ENCODE assay signal across 13 cellular contexts in genomic region chr5:96065577-96066385, GRCh38.
DNase-seq lines count a peak whose midpoint lies in the region; ATAC-seq and TF ChIP-seq lines count a peak whose summit lies in the region.
"Had no signal": no experiment of that assay in that cellular context is flagged by ENCODE, and none has a peak within 500 bp of the region (broad histone marks: within the 10 kb centered on the region; RNA-seq: fewer than 3 reads in every experiment).

No MANE protein-coding gene starts in this region.

- H3K27me3 ChIP-seq in esophagus (ENCODE audit: control insufficient read depth in 1 of 2, insufficient read depth in 2 of 2, low read length in 2 of 2), result no peaks in the 10 kb centered on the region
- H3K27me3 ChIP-seq: BLaER1 had no signal

- DNase-seq in activated naive CD4-positive, alpha-beta T cell treated with anti-CD3 and anti-CD28 coated beads, Interleukin-2, amount 10 ng/mL, durations not matched to agents 7 days and 5 days, result no peak
- DNase-seq in NAMALWA (ENCODE audit: low spot score) (no peak), putamen (ENCODE audit: low spot score) (no peak), left ventricle myocardium superior (no peak)
- DNase-seq: effector CD4-positive, alpha-beta T cell; HCEC 1CT; naive thymus-derived CD8-positive, alpha-beta T cell had no signal

- CTCF ChIA-PET in activated naive CD4-positive, alpha-beta T cell treated with anti-CD3 and anti-CD28 coated beads, Interleukin-2, amount 10 ng/mL, durations not matched to agents 7 days and 5 days (lab: Charles Lee), result interaction anchor here (0.7 to 2.0 kb wide), 3 partner anchors 10 to 203 kb away, joined by 3 to 6 read pairs (median 3); no protein-coding TSS in a partner anchor

- H3K27ac ChIP-seq in esophagus (ENCODE audit: low read depth in 2 of 2, low read length in 1 of 2), result peak overlapping the region; percentile 72 to 79
- H3K27ac ChIP-seq: BLaER1 had no signal

- intact Hi-C loops in left ventricle myocardium superior (cut with micrococcal nuclease), result no loop called here

- no peak overlapping the region for H3K4me3 Mint-ChIP-seq in activated naive CD4-positive, alpha-beta T cell treated with anti-CD3 and anti-CD28 coated beads, Interleukin-2, amount 50 U/mL, for 24 hours
- H3K4me3 Mint-ChIP-seq in activated naive CD4-positive, alpha-beta T cell treated with anti-CD3 and anti-CD28 coated beads, Interleukin-2, amount 10 ng/mL, durations not matched to agents 7 days and 5 days, result no peak overlapping the region
- H3K4me3 Mint-ChIP-seq in stimulated activated naive CD8-positive, alpha-beta T cell treated with anti-CD3 and anti-CD28 coated beads, Interleukin-15, Interleukin-2, amounts not matched to agents 100 ng/mL and 50 ng/mL, for 24 hours, result peak overlapping the region; percentile 2
- H3K4me3 Mint-ChIP-seq: naive thymus-derived CD8-positive, alpha-beta T cell; stimulated activated memory B cell treated with anti-CD40 and anti-IgM and Interleukin-4, amounts not matched to agents 10 μg/mL and 1 μg/mL and 100 μg/mL, for 72 hours had no signal

- H3K36me3 Mint-ChIP-seq in activated naive CD4-positive, alpha-beta T cell treated with anti-CD3 and anti-CD28 coated beads, Interleukin-2, amount 50 U/mL, for 24 hours, result no peaks in the 10 kb centered on the region
- no peaks in the 10 kb centered on the region for H3K36me3 Mint-ChIP-seq in activated naive CD4-positive, alpha-beta T cell treated with anti-CD3 and anti-CD28 coated beads, Interleukin-2, amount 10 ng/mL, durations not matched to agents 7 days and 5 days
- H3K36me3 Mint-ChIP-seq in stimulated activated naive CD8-positive, alpha-beta T cell treated with anti-CD3 and anti-CD28 coated beads, Interleukin-15, Interleukin-2, amounts not matched to agents 100 ng/mL and 50 ng/mL, for 24 hours (ENCODE audit: low read depth), result no peaks in the 10 kb centered on the region
- H3K36me3 Mint-ChIP-seq: naive thymus-derived CD8-positive, alpha-beta T cell; stimulated activated memory B cell treated with anti-CD40 and anti-IgM and Interleukin-4, amounts not matched to agents 10 μg/mL and 1 μg/mL and 100 μg/mL, for 72 hours had no signal

- peaks cover 15% of the 10 kb centered on the region for H3K4me1 Mint-ChIP-seq in activated naive CD4-positive, alpha-beta T cell treated with anti-CD3 and anti-CD28 coated beads, Interleukin-2, amount 50 U/mL, for 24 hours
- no peaks in the 10 kb centered on the region for H3K4me1 Mint-ChIP-seq in activated naive CD4-positive, alpha-beta T cell treated with anti-CD3 and anti-CD28 coated beads, Interleukin-2, amount 10 ng/mL, durations not matched to agents 7 days and 5 days
- H3K4me1 Mint-ChIP-seq in stimulated activated naive CD8-positive, alpha-beta T cell treated with anti-CD3 and anti-CD28 coated beads, Interleukin-15, Interleukin-2, amounts not matched to agents 100 ng/mL and 50 ng/mL, for 24 hours (ENCODE audit: low read depth), result peaks cover 71% of the 10 kb centered on the region
- H3K4me1 Mint-ChIP-seq: naive thymus-derived CD8-positive, alpha-beta T cell had no signal

- H3K4me1 ChIP-seq in esophagus (ENCODE audit: control insufficient read depth in 2 of 2, insufficient read depth in 2 of 2, low read length in 1 of 2), result peaks cover 0 to 2% of the 10 kb centered on the region in 2 donors

- no peaks in the 10 kb centered on the region for H3K9me3 Mint-ChIP-seq in activated naive CD4-positive, alpha-beta T cell treated with anti-CD3 and anti-CD28 coated beads, Interleukin-2, amount 50 U/mL, for 24 hours
- no peaks in the 10 kb centered on the region for H3K9me3 Mint-ChIP-seq in activated naive CD4-positive, alpha-beta T cell treated with anti-CD3 and anti-CD28 coated beads, Interleukin-2, amount 10 ng/mL, durations not matched to agents 7 days and 5 days
- no peaks in the 10 kb centered on the region for H3K9me3 Mint-ChIP-seq in stimulated activated naive CD8-positive, alpha-beta T cell treated with anti-CD3 and anti-CD28 coated beads, Interleukin-15, Interleukin-2, amounts not matched to agents 100 ng/mL and 50 ng/mL, for 24 hours
- H3K9me3 Mint-ChIP-seq: naive thymus-derived CD8-positive, alpha-beta T cell; stimulated activated memory B cell treated with anti-CD40 and anti-IgM and Interleukin-4, amounts not matched to agents 10 μg/mL and 1 μg/mL and 100 μg/mL, for 72 hours had no signal

- 0 out of 3 replicates have a peak, but pooled peaks have one; percentile 5 for ATAC-seq in SK-N-SH treated with all-trans-retinoic acid at 6 μM for 48 hours
- no peak for ATAC-seq in left ventricle myocardium superior
- ATAC-seq: naive thymus-derived CD8-positive, alpha-beta T cell had no signal

- H3K9me3 ChIP-seq in esophagus (ENCODE audit: control insufficient read depth in 2 of 2, insufficient read depth in 1 of 2, low read depth in 1 of 2, low read length in 1 of 2), result no peaks in the 10 kb centered on the region
- H3K9me3 ChIP-seq: BLaER1 had no signal

- peak overlapping the region; percentile 31 for H3K27ac Mint-ChIP-seq in activated naive CD4-positive, alpha-beta T cell treated with anti-CD3 and anti-CD28 coated beads, Interleukin-2, amount 50 U/mL, for 24 hours
- H3K27ac Mint-ChIP-seq in activated naive CD4-positive, alpha-beta T cell treated with anti-CD3 and anti-CD28 coated beads, Interleukin-2, amount 10 ng/mL, durations not matched to agents 7 days and 5 days, result no peak overlapping the region
- peak overlapping the region; percentile 91 for H3K27ac Mint-ChIP-seq in stimulated activated naive CD8-positive, alpha-beta T cell treated with anti-CD3 and anti-CD28 coated beads, Interleukin-15, Interleukin-2, amounts not matched to agents 100 ng/mL and 50 ng/mL, for 24 hours
- H3K27ac Mint-ChIP-seq: stimulated activated memory B cell treated with anti-CD40 and anti-IgM and Interleukin-4, amounts not matched to agents 10 μg/mL and 1 μg/mL and 100 μg/mL, for 72 hours had no signal

- H3K36me3 ChIP-seq in esophagus (ENCODE audit: control insufficient read depth in 2 of 2, insufficient read depth in 2 of 2, low read length in 1 of 2), result no peaks in the 10 kb centered on the region
- H3K36me3 ChIP-seq: BLaER1 had no signal

- no peaks in the 10 kb centered on the region for H3K27me3 Mint-ChIP-seq in activated naive CD4-positive, alpha-beta T cell treated with anti-CD3 and anti-CD28 coated beads, Interleukin-2, amount 50 U/mL, for 24 hours
- H3K27me3 Mint-ChIP-seq in activated naive CD4-positive, alpha-beta T cell treated with anti-CD3 and anti-CD28 coated beads, Interleukin-2, amount 10 ng/mL, durations not matched to agents 7 days and 5 days, result no peaks in the 10 kb centered on the region
- H3K27me3 Mint-ChIP-seq in stimulated activated naive CD8-positive, alpha-beta T cell treated with anti-CD3 and anti-CD28 coated beads, Interleukin-15, Interleukin-2, amounts not matched to agents 100 ng/mL and 50 ng/mL, for 24 hours, result no peaks in the 10 kb centered on the region
- H3K27me3 Mint-ChIP-seq: stimulated activated memory B cell treated with anti-CD40 and anti-IgM and Interleukin-4, amounts not matched to agents 10 μg/mL and 1 μg/mL and 100 μg/mL, for 72 hours had no signal

- H3K4me3 ChIP-seq in esophagus (ENCODE audit: low read depth in 1 of 2, low read length in 2 of 2), result no peak overlapping the region
- H3K4me3 ChIP-seq: BLaER1 had no signal

TF ChIP-seq in SK-N-SH treated with all-trans-retinoic acid at 6 μM for 48 hours, 23 proteins besides CTCF, POLR2A, EP300 and RAD21 (continues in another document):
- TF ChIP-seq ZFP3 (CRISPR knock-in tag; IDR thresholded peaks at IDR 0.05) (no peak), CREB5 (CRISPR knock-in tag; IDR thresholded peaks at IDR 0.05; ENCODE audit: low read depth) (no peak), POU6F1 (CRISPR knock-in tag; IDR thresholded peaks at IDR 0.05; ENCODE audit: borderline replicate concordance, low read depth) (no peak), TOX (CRISPR knock-in tag; IDR thresholded peaks at IDR 0.05; ENCODE audit: borderline replicate concordance) (no peak), ZNF565 (CRISPR knock-in tag; conservative IDR thresholded peaks at IDR 0.05; ENCODE audit: low read depth) (no peak), ARNTL (CRISPR knock-in tag; IDR thresholded peaks at IDR 0.05; ENCODE audit: borderline replicate concordance, low read depth) (no peak), CSDC2 (CRISPR knock-in tag; IDR thresholded peaks at IDR 0.05) (no peak), BACH2 (CRISPR knock-in tag; IDR thresholded peaks at IDR 0.05; ENCODE audit: borderline replicate concordance) (no peak)
